In genomic region chr5:126971455-126972019, GRCh38 we compare ENCODE assay signal across 9 cellular contexts. TPM values are rescaled to one million over a fixed set of nuclear protein-coding genes. Genes with fewer than 3 reads are reported as not detected.
DNase-seq lines count a peak whose midpoint lies in the region; ATAC-seq and TF ChIP-seq lines count a peak whose summit lies in the region.
"Had no signal": no experiment of that assay in that cellular context is flagged by ENCODE, and none has a peak within 500 bp of the region (broad histone marks: within the 10 kb centered on the region; RNA-seq: fewer than 3 reads in every experiment).

No MANE protein-coding gene starts in this region.

- ATAC-seq in T-helper 17 cell, result no peak
- ATAC-seq in Right ventricle myocardium superior (ENCODE audit: poor library complexity), result peak; percentile 71
- no peak for ATAC-seq in HG03135 (IDR thresholded peaks at IDR 0.05; ENCODE audit: unreplicated experiment)
- no peak for ATAC-seq in body of pancreas

- peak overlapping the region; percentile 5 for H3K4me3 Mint-ChIP-seq in activated CD4-positive, alpha-beta memory T cell treated with anti-CD3 and anti-CD28 coated beads for 36 hours
- H3K4me3 Mint-ChIP-seq in activated CD4-positive, alpha-beta memory T cell treated with anti-CD3 and anti-CD28 coated beads, Interleukin-2, amount 10 ng/mL, durations not matched to agents 7 days and 5 days, result no peak overlapping the region
- no peak overlapping the region for H3K4me3 Mint-ChIP-seq in T-helper 17 cell

- TF ChIP-seq POLR2A in spleen (IDR thresholded peaks at IDR 0.05) (no peak), body of pancreas (IDR thresholded peaks at IDR 0.05) (no peak)

- intact Hi-C loops in activated CD4-positive, alpha-beta memory T cell treated with anti-CD3 and anti-CD28 coated beads for 36 hours (cut with micrococcal nuclease), result loop anchor here (1.0 to 2.0 kb wide), 3 partner anchors 17 to 101 kb away; partner anchors contain the start of genes C5orf63 and MARCHF3
- intact Hi-C loops in Right ventricle myocardium superior (cut with DNase I), result loop anchor here (10.0 kb wide), 1 partner anchor 53 kb away; no protein-coding TSS in a partner anchor
- intact Hi-C loops in spleen (cut with DNase I; ENCODE audit: low total_unique reads), result no loop called here
- intact Hi-C loops in body of pancreas (cut with DNase I), result no loop called here

- TF ChIP-seq CTCF in spleen (IDR thresholded peaks at IDR 0.05 in 8 of 11, conservative IDR thresholded peaks at IDR 0.05 in 3 of 11), result no peak
- no peak for TF ChIP-seq CTCF in body of pancreas (IDR thresholded peaks at IDR 0.05)

- H3K4me3 ChIP-seq in spleen, result no peak overlapping the region
- H3K4me3 ChIP-seq in body of pancreas, result no peak overlapping the region

- H3K4me1 ChIP-seq in spleen (peaks cover 19 to 61% (median 41%) of the 10 kb centered on the region in 6 donors), body of pancreas (peaks cover 4% of the 10 kb centered on the region)

- H3K36me3 Mint-ChIP-seq in activated CD4-positive, alpha-beta memory T cell treated with anti-CD3 and anti-CD28 coated beads for 36 hours, result no peaks in the 10 kb centered on the region
- no peaks in the 10 kb centered on the region for H3K36me3 Mint-ChIP-seq in activated CD4-positive, alpha-beta memory T cell treated with anti-CD3 and anti-CD28 coated beads, Interleukin-2, amount 10 ng/mL, durations not matched to agents 7 days and 5 days (ENCODE audit: low read depth)
- H3K36me3 Mint-ChIP-seq in T-helper 17 cell (ENCODE audit: low read depth), result peaks cover 4% of the 10 kb centered on the region

- H3K27me3 ChIP-seq in spleen (replicated peaks in 1 of 7) (no peaks in the 10 kb centered on the region), body of pancreas (no peaks in the 10 kb centered on the region)

- H3K9me3 ChIP-seq in T-helper 17 cell (ENCODE audit: control insufficient read depth, low read length, poor library complexity, severe bottlenecking) (no peaks in the 10 kb centered on the region), spleen (no peaks in the 10 kb centered on the region), body of pancreas (no peaks in the 10 kb centered on the region)

- CTCF ChIA-PET in activated CD4-positive, alpha-beta memory T cell treated with anti-CD3 and anti-CD28 coated beads for 36 hours (lab: Charles Lee), result no interaction called here
- CTCF ChIA-PET in activated CD4-positive, alpha-beta memory T cell treated with anti-CD3 and anti-CD28 coated beads, Interleukin-2, amount 10 ng/mL, durations not matched to agents 7 days and 5 days (lab: Charles Lee), result interaction anchor here (0.6 kb wide), 1 partner anchor 93 kb away, joined by 3 read pairs; no protein-coding TSS in a partner anchor

- WGBS in spleen, 5 donors, result 82 to 89% (median 86%) methylated on average over 1 of the region's 1 CpG
- 91 to 96% methylated on average over 1 of the region's 1 CpG for WGBS in body of pancreas, 2 donors

- no peak overlapping the region for H3K27ac Mint-ChIP-seq in activated CD4-positive, alpha-beta memory T cell treated with anti-CD3 and anti-CD28 coated beads for 36 hours
- no peak overlapping the region for H3K27ac Mint-ChIP-seq in activated CD4-positive, alpha-beta memory T cell treated with anti-CD3 and anti-CD28 coated beads, Interleukin-2, amount 10 ng/mL, durations not matched to agents 7 days and 5 days
- peak overlapping the region; percentile 75 for H3K27ac Mint-ChIP-seq in T-helper 17 cell

- peaks cover 24% of the 10 kb centered on the region for H3K4me1 Mint-ChIP-seq in activated CD4-positive, alpha-beta memory T cell treated with anti-CD3 and anti-CD28 coated beads for 36 hours (ENCODE audit: low read depth)
- peaks cover 17% of the 10 kb centered on the region for H3K4me1 Mint-ChIP-seq in activated CD4-positive, alpha-beta memory T cell treated with anti-CD3 and anti-CD28 coated beads, Interleukin-2, amount 10 ng/mL, durations not matched to agents 7 days and 5 days
- H3K4me1 Mint-ChIP-seq in T-helper 17 cell, result peaks cover 21% of the 10 kb centered on the region

- no peaks in the 10 kb centered on the region for H3K27me3 Mint-ChIP-seq in activated CD4-positive, alpha-beta memory T cell treated with anti-CD3 and anti-CD28 coated beads for 36 hours
- no peaks in the 10 kb centered on the region for H3K27me3 Mint-ChIP-seq in activated CD4-positive, alpha-beta memory T cell treated with anti-CD3 and anti-CD28 coated beads, Interleukin-2, amount 10 ng/mL, durations not matched to agents 7 days and 5 days
- no peaks in the 10 kb centered on the region for H3K27me3 Mint-ChIP-seq in T-helper 17 cell

- no peak for DNase-seq in activated CD4-positive, alpha-beta memory T cell treated with anti-CD3 and anti-CD28 coated beads for 36 hours
- no peak for DNase-seq in activated CD4-positive, alpha-beta memory T cell treated with anti-CD3 and anti-CD28 coated beads, Interleukin-2, amount 10 ng/mL, durations not matched to agents 7 days and 5 days
- DNase-seq in T-helper 17 cell, result no peak
- DNase-seq in Right ventricle myocardium superior, result no peak
- no peak for DNase-seq in spleen
- DNase-seq in body of pancreas, result no peak
- DNase-seq in NCI-H2107 treated with DMSO at 0.1 percent for 48 hours (lab: John Stamatoyannopoulos, UW; ENCODE audit: unreplicated experiment), result no peak
- DNase-seq: kidney glomerular epithelial cell had no signal

- peak overlapping the region; percentile 23 to 86 (median 72) for H3K27ac ChIP-seq in spleen
- no peak overlapping the region for H3K27ac ChIP-seq in body of pancreas

- POLR2A ChIA-PET in activated CD4-positive, alpha-beta memory T cell treated with anti-CD3 and anti-CD28 coated beads for 36 hours (lab: Charles Lee), result interaction anchor here (0.8 kb wide), 1 partner anchor 58 kb away, joined by 3 read pairs; no protein-coding TSS in a partner anchor
- POLR2A ChIA-PET in activated CD4-positive, alpha-beta memory T cell treated with anti-CD3 and anti-CD28 coated beads, Interleukin-2, amount 10 ng/mL, durations not matched to agents 7 days and 5 days (lab: Charles Lee), result no interaction called here

- no peaks in the 10 kb centered on the region for H3K36me3 ChIP-seq in spleen
- H3K36me3 ChIP-seq in body of pancreas (replicated peaks in 1 of 2; ENCODE audit: insufficient read depth in 1 of 2, low read depth in 2 of 2), result no peaks in the 10 kb centered on the region

- H3K9me3 Mint-ChIP-seq in activated CD4-positive, alpha-beta memory T cell treated with anti-CD3 and anti-CD28 coated beads for 36 hours, result no peaks in the 10 kb centered on the region
- no peaks in the 10 kb centered on the region for H3K9me3 Mint-ChIP-seq in activated CD4-positive, alpha-beta memory T cell treated with anti-CD3 and anti-CD28 coated beads, Interleukin-2, amount 10 ng/mL, durations not matched to agents 7 days and 5 days

RNA-seq across cellular contexts. Expression of gene MARCHF3, which starts 58.8 kb away (rescaled TPM):
- 1 to 10 TPM; 4.0 to 4.4 TPM for total RNA-seq in activated CD4-positive, alpha-beta memory T cell treated with anti-CD3 and anti-CD28 coated beads for 36 hours
- total RNA-seq in activated CD4-positive, alpha-beta memory T cell treated with anti-CD3 and anti-CD28 coated beads, Interleukin-2, amount 10 ng/mL, durations not matched to agents 7 days and 5 days, result under 1 TPM; 0.68 to 0.70 TPM
- total RNA-seq in T-helper 17 cell (1 to 10 TPM; 6.6 to 8.4 TPM), Right ventricle myocardium superior (26.6 TPM), spleen (10 to 100 TPM in 6 of 7 donors, 1 to 10 TPM in 1; 8.7 to 14.8 (median 12.7) TPM), body of pancreas (1 to 10 TPM; 2.1 to 8.2 TPM)
- polyA plus RNA-seq in spleen, result 1 to 10 TPM; 2.3 to 4.9 (median 2.6) TPM

Comparison
In these comparisons a context has a peak if more than half of its experiments do, and no peak if none do; other contexts are left out.
1. H3K27ac ChIP-seq: peak in spleen (8 of 8); none in body of pancreas (0 of 4).
2. intact Hi-C loops: an anchor here in activated CD4-positive, alpha-beta memory T cell treated with anti-CD3 and anti-CD28 coated beads for 36 hours (1.0 to 2.0 kb wide) and Right ventricle myocardium superior (10.0 kb wide); none called in spleen and body of pancreas.